ENCODE assay signal across 18 cellular contexts in the genomic region with DNA sequence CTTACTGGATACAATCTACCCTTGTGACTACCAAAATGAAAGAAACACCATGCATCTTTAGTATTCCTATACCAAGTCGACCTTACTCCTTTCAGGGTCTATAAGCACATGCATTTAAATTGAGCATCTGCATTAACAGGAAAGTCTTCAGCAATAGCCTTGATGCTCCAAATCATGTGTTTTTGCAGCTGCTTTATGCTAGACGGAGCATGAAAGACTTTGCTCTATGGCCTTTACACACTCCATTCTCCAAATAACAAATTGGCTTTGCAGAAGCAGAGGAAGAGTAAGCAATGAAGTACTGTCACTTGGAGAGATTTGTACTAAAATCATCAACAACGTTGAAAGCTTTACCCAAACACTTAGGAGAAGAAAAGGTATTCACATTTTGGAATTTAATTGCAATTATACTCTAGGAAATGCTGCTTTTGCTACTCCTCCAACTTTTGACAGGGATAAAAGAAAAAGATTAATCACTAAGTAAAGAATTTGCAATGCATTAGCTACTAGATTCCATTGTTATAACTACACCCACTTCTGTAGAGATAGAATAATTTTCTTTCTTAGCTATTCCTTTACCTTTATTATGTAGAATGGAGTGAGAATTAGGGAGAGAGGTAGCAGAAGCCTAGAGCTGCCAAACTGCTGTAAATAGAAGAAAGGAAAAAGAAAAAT.
"Had no signal": no experiment of that assay in that cellular context is flagged by ENCODE, and none has a peak within 500 bp of the region (broad histone marks: within the 10 kb centered on the region; RNA-seq: fewer than 3 reads in every experiment).

No MANE protein-coding gene starts in this region.

- H3K4me1 ChIP-seq: prostate gland, spleen, tibial nerve had no signal

- DNase-seq: activated CD4-positive, alpha-beta T cell treated with anti-CD3 and anti-CD28 coated beads, Interleukin-2, amount 50 U/mL, for 4 hours; activated CD8-positive, alpha-beta memory T cell treated with anti-CD3 and anti-CD28 coated beads, Interleukin-2, amount 10 ng/mL, durations not matched to agents 7 days and 5 days; activated effector memory CD4-positive, alpha-beta T cell treated with Interleukin-2 at 50 U/mL for 16 hours; activated T-cell treated with anti-CD3 and anti-CD28 coated beads, Interleukin-2, amount 50 U/mL, for 24 hours; amygdala; brain microvascular endothelial cell; effector memory CD4-positive, alpha-beta T cell; hypothalamus; naive thymus-derived CD4-positive, alpha-beta T cell; occipital lobe; spleen; stimulated activated CD4-positive, alpha-beta T cell treated with anti-CD3 and anti-CD28 coated beads, Interleukin-1b, Interleukin-23, amount 100 ng/mL, for 48 hours had no signal

- H3K36me3 ChIP-seq: brain microvascular endothelial cell, prostate gland, spleen, tibial nerve had no signal

- H3K4me3 ChIP-seq: lung, prostate gland, spleen, tibial nerve had no signal

- H3K27me3 ChIP-seq: brain microvascular endothelial cell, spleen, tibial nerve had no signal

- H3K9me3 ChIP-seq: prostate gland, tibial nerve had no signal

- H3K27ac ChIP-seq: brain microvascular endothelial cell, prostate gland, spleen, tibial nerve had no signal

- ATAC-seq: activated CD4-positive, CD25-positive, alpha-beta regulatory T cell treated with anti-CD3 and anti-CD28 coated beads, Interleukin-2, amount 50 U/mL, for 24 hours; activated CD8-positive, alpha-beta memory T cell treated with anti-CD3 and anti-CD28 coated beads, Interleukin-2, amount 10 ng/mL, durations not matched to agents 7 days and 5 days; naive thymus-derived CD4-positive, alpha-beta T cell; sciatic nerve; stimulated activated memory B cell treated with anti-CD40 and anti-IgM and Interleukin-4, amounts not matched to agents 10 μg/mL and 1 μg/mL and 100 μg/mL, for 72 hours had no signal
